8 cellular contexts compared by ENCODE assay signal in the genomic region with DNA sequence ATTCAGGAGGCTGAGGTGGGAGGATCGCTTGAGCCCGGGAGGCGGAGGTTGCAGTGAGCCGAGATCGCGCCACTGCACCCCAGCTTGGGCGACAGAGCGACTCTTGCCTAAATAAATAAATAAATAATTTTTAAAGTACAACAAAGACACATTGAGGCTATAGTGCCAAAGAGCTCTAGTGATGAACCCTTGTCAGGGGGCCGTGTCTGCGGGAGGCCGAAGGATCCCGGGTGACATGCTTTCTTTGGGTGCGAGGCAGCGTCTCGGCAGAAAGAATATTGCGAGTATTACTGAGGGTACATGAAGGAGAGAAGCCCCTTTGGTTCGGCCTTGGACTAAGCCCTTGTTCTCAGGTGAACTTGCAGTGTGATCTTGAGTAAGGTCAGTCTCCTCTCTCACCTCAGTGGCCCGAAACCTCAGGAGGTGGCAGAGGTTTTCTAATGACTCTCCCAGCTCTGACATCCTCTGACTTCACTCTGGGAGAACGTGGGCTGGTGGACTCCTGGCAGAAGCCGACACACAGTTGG. TPM values are rescaled to one million over a fixed set of nuclear protein-coding genes. Genes with fewer than 3 reads are reported as not detected.
A peak's percentile ranks its signal among the peaks of the same experiment; 100 is the strongest.
DNase-seq lines count a peak whose midpoint lies in the region; ATAC-seq and TF ChIP-seq lines count a peak whose summit lies in the region.

No MANE protein-coding gene starts in this region.

- intact Hi-C loops in A673 (cut with micrococcal nuclease; ENCODE audit: unreplicated experiment) = no loop called here

- ATAC-seq in central memory CD8-positive, alpha-beta T cell (replicated peaks; ENCODE audit: extremely low read depth, poor library complexity, severe bottlenecking) = no peak
- ATAC-seq in HG03520 (IDR thresholded peaks at IDR 0.05; ENCODE audit: unreplicated experiment) = no peak
- ATAC-seq in HG02970 (IDR thresholded peaks at IDR 0.05; ENCODE audit: low FRiP score, unreplicated experiment) = no peak

- peaks cover 34% of the 10 kb centered on the region for H3K4me1 Mint-ChIP-seq in central memory CD8-positive, alpha-beta T cell

- peaks cover 15% of the 10 kb centered on the region for H3K27me3 Mint-ChIP-seq in central memory CD8-positive, alpha-beta T cell

- H3K4me3 Mint-ChIP-seq in central memory CD8-positive, alpha-beta T cell = peak overlapping the region; percentile 81

- H3K27ac Mint-ChIP-seq in central memory CD8-positive, alpha-beta T cell (ENCODE audit: low read depth) = no peak overlapping the region

- POLR2A ChIA-PET in A673 (lab: Charles Lee; ENCODE audit: low non-redundant PET) = no interaction called here

- DNase-seq in A673 (ENCODE audit: low spot score) (no peak), Ammon's horn (ENCODE audit: low spot score) (no peak)
- no peak for DNase-seq in central memory CD8-positive, alpha-beta T cell (ENCODE audit: low spot score in 2 of 2)
- DNase-seq in stimulated activated naive CD4-positive, alpha-beta T cell (lab: John Stamatoyannopoulos, UW) = no peak

- no peaks in the 10 kb centered on the region for H3K36me3 ChIP-seq in A673 (ENCODE audit: insufficient read depth, low read length, poor library complexity, severe bottlenecking)
- no peaks in the 10 kb centered on the region for H3K36me3 ChIP-seq in HUES6 (ENCODE audit: control insufficient read depth, insufficient read depth, low read length)
- no peaks in the 10 kb centered on the region for H3K36me3 ChIP-seq in mucosa of stomach (ENCODE audit: control insufficient read depth, insufficient read depth, low read length)

- H3K4me1 ChIP-seq in A673 (ENCODE audit: insufficient read depth, low read length, poor library complexity, severe bottlenecking) (peaks cover 10% of the 10 kb centered on the region), HUES6 (ENCODE audit: control insufficient read depth, insufficient read depth, low read length) (peaks cover 11% of the 10 kb centered on the region; the same call in 1 of the 2 replicates), mucosa of stomach (ENCODE audit: control insufficient read depth, insufficient read depth, low read length) (peaks cover 5% of the 10 kb centered on the region)

- H3K4me3 ChIP-seq in A673 (ENCODE audit: low read depth, low read length, poor library complexity, severe bottlenecking) = peak overlapping the region; percentile 95
- peak overlapping the region; percentile 66 for H3K4me3 ChIP-seq in HUES6 (ENCODE audit: low read depth, low read length)
- no peak overlapping the region for H3K4me3 ChIP-seq in mucosa of stomach (ENCODE audit: low read length)

- H3K9ac ChIP-seq in HUES6 (ENCODE audit: low read length) = peak overlapping the region; percentile 36
- peak overlapping the region; percentile 60 for H3K9ac ChIP-seq in mucosa of stomach (ENCODE audit: low read length)

- H3K9me3 ChIP-seq in A673 (ENCODE audit: low read depth, low read length, poor library complexity, severe bottlenecking) (no peaks in the 10 kb centered on the region), HUES6 (ENCODE audit: control insufficient read depth, insufficient read depth, low read depth, low read length) (no peaks in the 10 kb centered on the region), mucosa of stomach (ENCODE audit: control insufficient read depth, low read length) (no peaks in the 10 kb centered on the region)

- BruUV-seq in A673 (replicated peaks; lab: Mats Ljungman, UMichigan) = no TSS peak

- H3K9me3 Mint-ChIP-seq in central memory CD8-positive, alpha-beta T cell = no peaks in the 10 kb centered on the region

- H3K36me3 Mint-ChIP-seq in central memory CD8-positive, alpha-beta T cell (ENCODE audit: insufficient read depth) = no peaks in the 10 kb centered on the region

- CTCF ChIA-PET in A673 (lab: Charles Lee) = no interaction called here

- H3K27ac ChIP-seq in A673 (ENCODE audit: low read depth, low read length, poor library complexity, severe bottlenecking) (peak overlapping the region; percentile 71), HUES6 (ENCODE audit: low read depth, low read length) (0 out of 2 replicates have a peak overlapping the region, but pooled peaks have one; percentile 84)

- H3K27me3 ChIP-seq in A673 (replicated peaks; ENCODE audit: insufficient read depth, low read depth, low read length, poor library complexity) = no peaks in the 10 kb centered on the region
- no peaks in the 10 kb centered on the region for H3K27me3 ChIP-seq in HUES6 (ENCODE audit: control insufficient read depth, insufficient read depth, low read length)
- peaks cover 22% of the 10 kb centered on the region for H3K27me3 ChIP-seq in mucosa of stomach (ENCODE audit: control insufficient read depth, insufficient read depth, low read length)

- TF ChIP-seq CTCF in A673 (conservative IDR thresholded peaks at IDR 0.05; ENCODE audit: low read depth, low read length) = no peak

RNA-seq across cellular contexts. Expression of a gene that starts 0.4 kb away (rescaled TPM):
- total RNA-seq in A673 (2021) = 9.1 and 11.9 TPM in 2 replicates
